ENCODE assay signal across 28 cellular contexts in genomic region chr1:212267460-212267859, GRCh38. TPM values are rescaled to one million over a fixed set of nuclear protein-coding genes. Genes with fewer than 3 reads are reported as not detected.
DNase-seq lines count a peak whose midpoint lies in the region; ATAC-seq, FAIRE-seq and TF ChIP-seq lines count a peak whose summit lies in the region.
"Had no signal": no experiment of that assay in that cellular context is flagged by ENCODE, and none has a peak within 500 bp of the region (broad histone marks: within the 10 kb centered on the region; RNA-seq: fewer than 3 reads in every experiment).

No MANE protein-coding gene starts in this region.

- H3K9me3 Mint-ChIP-seq in activated naive CD8-positive, alpha-beta T cell treated with anti-CD3 and anti-CD28 coated beads for 36 hours: no peaks in the 10 kb centered on the region
- H3K9me3 Mint-ChIP-seq: activated CD4-positive, alpha-beta T cell treated with anti-CD3 and anti-CD28 coated beads, Interleukin-2, amount 10 ng/mL, durations not matched to agents 24 days and 14 days; activated naive CD8-positive, alpha-beta T cell treated with anti-CD3 and anti-CD28 coated beads, Interleukin-2, amount 50 U/mL, for 24 hours; GM23338; naive thymus-derived CD8-positive, alpha-beta T cell; T-cell had no signal

- no peak overlapping the region for H2BK5ac ChIP-seq in H1 (ENCODE audit: low read depth, low read length)

- no peaks in the 10 kb centered on the region for H3K27me3 Mint-ChIP-seq in activated naive CD8-positive, alpha-beta T cell treated with anti-CD3 and anti-CD28 coated beads for 36 hours
- H3K27me3 Mint-ChIP-seq: activated naive CD8-positive, alpha-beta T cell treated with anti-CD3 and anti-CD28 coated beads, Interleukin-2, amount 50 U/mL, for 24 hours; T-cell had no signal

- no peak overlapping the region for H2AK5ac ChIP-seq in H1 (ENCODE audit: low read depth, low read length)

- no peak for TF ChIP-seq RAD21 in H1 (IDR thresholded peaks at IDR 0.05 in 1 of 2, conservative IDR thresholded peaks at IDR 0.05 in 1 of 2; ENCODE audit: low read depth in 2 of 2, low read length in 2 of 2)

- H3K79me1 ChIP-seq in H1 (ENCODE audit: low read depth, low read length): no peaks in the 10 kb centered on the region

- no peak overlapping the region for H3K18ac ChIP-seq in H1 (ENCODE audit: extremely low read depth, low read length)

- no peaks in the 10 kb centered on the region; the same call in 1 of the 2 replicates for H3K23me2 ChIP-seq in H1 (ENCODE audit: low read depth, low read length)

- H3K4me3 ChIP-seq in GM12865 (ENCODE audit: low read depth, low read length) (no peak overlapping the region), H1 (ENCODE audit: extremely low read depth in 1 of 4, insufficient read depth in 2 of 4, low read depth in 3 of 4, low read length in 4 of 4) (no peak overlapping the region), gastroesophageal sphincter (no peak overlapping the region)
- H3K4me3 ChIP-seq: GM23338, tibial artery had no signal

- CTCF ChIA-PET in H1 (lab: Charles Lee; ENCODE audit: partially characterized antibody): interaction anchor here (0.7 to 1.0 kb wide), 2 partner anchors 99 to 197 kb away, joined by 3 to 4 read pairs; no protein-coding TSS in a partner anchor

- H3K14ac ChIP-seq in H1 (ENCODE audit: insufficient read length): no peak overlapping the region

- no peak overlapping the region for H2BK20ac ChIP-seq in H1 (ENCODE audit: low read length)

- peaks cover 0 to 1% (median 0%) of the 10 kb centered on the region in 4 experiments; a peak in 1 of 7 replicates for H3K27me3 ChIP-seq in H1 (replicated peaks in 1 of 4; ENCODE audit: control insufficient read depth in 3 of 4, extremely low read depth in 1 of 4, insufficient read depth in 3 of 4, low read length in 3 of 4)
- H3K27me3 ChIP-seq in gastroesophageal sphincter: no peaks in the 10 kb centered on the region
- H3K27me3 ChIP-seq: tibial artery had no signal

- H4K8ac ChIP-seq in H1 (ENCODE audit: extremely low read depth, insufficient read depth, low read length): no peak overlapping the region

- no peaks in the 10 kb centered on the region for H4K20me1 ChIP-seq in H1 (replicated peaks in 1 of 2; ENCODE audit: control insufficient read depth in 1 of 2, insufficient read depth in 2 of 2, low read length in 2 of 2)

- no peak overlapping the region for H4K91ac ChIP-seq in H1 (replicated peaks; ENCODE audit: insufficient read length, low read length)

- H2BK12ac ChIP-seq in H1 (ENCODE audit: low read depth, low read length): no peak overlapping the region

- H3K9me3 ChIP-seq in H1 (ENCODE audit: insufficient read depth in 2 of 2, low read depth in 1 of 2, low read length in 1 of 2) (no peaks in the 10 kb centered on the region), gastroesophageal sphincter (no peaks in the 10 kb centered on the region)
- H3K9me3 ChIP-seq: tibial artery had no signal

- H3K23ac ChIP-seq in H1 (ENCODE audit: insufficient read length): no peak overlapping the region

- TF ChIP-seq CTCF in GM12865 (IDR thresholded peaks at IDR 0.05; ENCODE audit: insufficient read depth, low read depth, low read length, missing control alignments): no peak
- TF ChIP-seq CTCF in H1 (IDR thresholded peaks at IDR 0.05; ENCODE audit: control extremely low read depth in 1 of 3, insufficient read depth in 1 of 3, low read depth in 1 of 3, low read length in 3 of 3): no peak
- TF ChIP-seq CTCF in gastroesophageal sphincter (IDR thresholded peaks at IDR 0.05): no peak

- H3K27ac ChIP-seq in H1 (ENCODE audit: low read depth, low read length) (no peak overlapping the region), gastroesophageal sphincter (no peak overlapping the region)
- H3K27ac ChIP-seq: tibial artery had no signal

- no peaks in the 10 kb centered on the region for H3K79me2 ChIP-seq in H1 (ENCODE audit: control insufficient read depth in 1 of 2, insufficient read depth in 2 of 2, low read length in 2 of 2)

- DNase-seq in GM12865 (ENCODE audit: low read depth) (peak; percentile 31), H1 (ENCODE audit: low read depth in 1 of 2, low spot score in 2 of 2) (no peak)
- DNase-seq in activated naive CD8-positive, alpha-beta T cell treated with anti-CD3 and anti-CD28 coated beads for 36 hours: no peak
- DNase-seq: activated CD4-positive, alpha-beta T cell treated with anti-CD3 and anti-CD28 coated beads, Interleukin-2, amount 10 ng/mL, durations not matched to agents 24 days and 14 days; activated gamma-delta T cell; activated naive CD8-positive, alpha-beta T cell treated with anti-CD3 and anti-CD28 coated beads, Interleukin-2, amount 50 U/mL, for 24 hours; caudate nucleus; COR-L47; cortex of kidney; effector memory CD4-positive, alpha-beta T cell; GF-D8; hypothalamus; IMR-90; left colon; naive thymus-derived CD8-positive, alpha-beta T cell; NCI-H2107; NCI-H345; NCI-H774; right cardiac atrium; RPMI8226; stimulated activated CD8-positive, alpha-beta memory T cell treated with anti-CD3 and anti-CD28 coated beads, Interleukin-4, amount 100 ng/mL, for 48 hours; T-cell; tibial artery had no signal

- H3K9ac ChIP-seq in H1 (replicated peaks in 1 of 4; ENCODE audit: extremely low read depth in 1 of 4, low read depth in 3 of 4, low read length in 3 of 4): no peak overlapping the region

- no peak overlapping the region for H3K4me3 Mint-ChIP-seq in activated naive CD8-positive, alpha-beta T cell treated with anti-CD3 and anti-CD28 coated beads for 36 hours
- H3K4me3 Mint-ChIP-seq: activated CD4-positive, alpha-beta T cell treated with anti-CD3 and anti-CD28 coated beads, Interleukin-2, amount 10 ng/mL, durations not matched to agents 24 days and 14 days; activated naive CD8-positive, alpha-beta T cell treated with anti-CD3 and anti-CD28 coated beads, Interleukin-2, amount 50 U/mL, for 24 hours; GM23338; naive thymus-derived CD8-positive, alpha-beta T cell; T-cell had no signal

- H3K4me1 ChIP-seq in H1 (replicated peaks in 1 of 4; ENCODE audit: control insufficient read depth in 3 of 4, insufficient read depth in 4 of 4, low read length in 3 of 4): no peaks in the 10 kb centered on the region
- peaks cover 0 to 13% (median 5%) of the 10 kb centered on the region in 3 donors for H3K4me1 ChIP-seq in gastroesophageal sphincter
- H3K4me1 ChIP-seq: tibial artery had no signal

- no peak overlapping the region for H3K4ac ChIP-seq in H1 (replicated peaks; ENCODE audit: insufficient read length, low read depth, low read length)

- 79% methylated on average over 2 of the region's 2 CpGs; no CpG with 5 or more reads in 1 of the 2 experiments for WGBS in H1 (ENCODE audit: extremely low coverage in 1 of 2, insufficient coverage in 1 of 2, insufficient read length in 1 of 2, insufficient replicate concordance in 2 of 2, low coverage in 1 of 2, low lambda C conversion rate in 2 of 2, missing lambda C conversion rate in 1 of 2), 2 experiments
- 100% methylated on average over 1 to 2 of the region's 2 CpGs for WGBS in gastroesophageal sphincter (ENCODE audit: low coverage in 1 of 2), 2 donors

- no peak overlapping the region for H2BK120ac ChIP-seq in H1 (replicated peaks; ENCODE audit: low read depth, low read length)

- no peaks in the 10 kb centered on the region for H3K4me1 Mint-ChIP-seq in activated naive CD8-positive, alpha-beta T cell treated with anti-CD3 and anti-CD28 coated beads for 36 hours
- H3K4me1 Mint-ChIP-seq: activated naive CD8-positive, alpha-beta T cell treated with anti-CD3 and anti-CD28 coated beads, Interleukin-2, amount 50 U/mL, for 24 hours had no signal

- no peak overlapping the region for H2BK15ac ChIP-seq in H1 (ENCODE audit: low read length)

- POLR2A ChIA-PET in H1 (lab: Charles Lee; ENCODE audit: partially characterized antibody): no interaction called here

- peak; percentile 36 for FAIRE-seq in H1 (lab: Jason Lieb, UNC)

- TF ChIP-seq EP300 in H1 (IDR thresholded peaks at IDR 0.05; ENCODE audit: borderline replicate concordance in 1 of 2, low read depth in 2 of 2, low read length in 2 of 2) (no peak), gastroesophageal sphincter (IDR thresholded peaks at IDR 0.05) (no peak)

- no peak overlapping the region for H3K4me2 ChIP-seq in H1 (ENCODE audit: insufficient read depth in 1 of 2, low read depth in 2 of 2, low read length in 2 of 2)
- H3K4me2 ChIP-seq: GM23338 had no signal

- no peak overlapping the region for H4K5ac ChIP-seq in H1 (ENCODE audit: insufficient read length, low read depth, low read length)

- ATAC-seq in GM19395 (IDR thresholded peaks at IDR 0.05; ENCODE audit: unreplicated experiment): peak; percentile 62
- peak; percentile 70 for ATAC-seq in HG03103 (IDR thresholded peaks at IDR 0.05; ENCODE audit: low read depth, unreplicated experiment)
- ATAC-seq in gastroesophageal sphincter: no peak
- ATAC-seq in GM18867 (IDR thresholded peaks at IDR 0.05; ENCODE audit: unreplicated experiment): no peak
- ATAC-seq: activated naive CD8-positive, alpha-beta T cell treated with anti-CD3 and anti-CD28 coated beads, Interleukin-2, amount 50 U/mL, for 24 hours; GM23338; left colon; naive thymus-derived CD8-positive, alpha-beta T cell; right cardiac atrium; T-cell had no signal

- H3K36me3 Mint-ChIP-seq in activated naive CD8-positive, alpha-beta T cell treated with anti-CD3 and anti-CD28 coated beads for 36 hours: no peaks in the 10 kb centered on the region
- H3K36me3 Mint-ChIP-seq: naive thymus-derived CD8-positive, alpha-beta T cell; T-cell had no signal

- TF ChIP-seq POLR2A in H1 (IDR thresholded peaks at IDR 0.05; ENCODE audit: control extremely low read depth in 1 of 2, low read depth in 2 of 2, low read length in 2 of 2) (no peak), gastroesophageal sphincter (IDR thresholded peaks at IDR 0.05) (no peak)

- H3K36me3 ChIP-seq in H1 (ENCODE audit: control insufficient read depth in 2 of 4, insufficient read depth in 4 of 4, low read length in 3 of 4) (no peaks in the 10 kb centered on the region), gastroesophageal sphincter (no peaks in the 10 kb centered on the region)
- H3K36me3 ChIP-seq: tibial artery had no signal

- no peak overlapping the region for H3K56ac ChIP-seq in H1 (replicated peaks; ENCODE audit: insufficient read length, low read depth, low read length)

- no peak overlapping the region for H3K27ac Mint-ChIP-seq in activated naive CD8-positive, alpha-beta T cell treated with anti-CD3 and anti-CD28 coated beads for 36 hours
- H3K27ac Mint-ChIP-seq: activated CD4-positive, alpha-beta T cell treated with anti-CD3 and anti-CD28 coated beads, Interleukin-2, amount 10 ng/mL, durations not matched to agents 24 days and 14 days; activated naive CD8-positive, alpha-beta T cell treated with anti-CD3 and anti-CD28 coated beads, Interleukin-2, amount 50 U/mL, for 24 hours; GM23338; T-cell had no signal

- H2AFZ ChIP-seq in H1 (ENCODE audit: low read length): no peak overlapping the region
- H2AFZ ChIP-seq: GM23338 had no signal

RNA-seq across cellular contexts. Expression of gene PPP2R5A, which starts 17.8 kb away (rescaled TPM):
- 36.3 and 36.8 TPM in 2 replicates for total RNA-seq in H1 (2021; fragmentation: NEBNext Ultra II Directional; extraction: Animal tissue kit (Norgen Biotek cat#: 25700))
- polyA plus RNA-seq in H1 (2011; rRNA removed): 11.0 and 14.6 TPM in 2 replicates
- 18.0 TPM for polyA plus RNA-seq in H1 (2011; cell fraction: cytosol; rRNA removed)
- polyA plus RNA-seq in H1 (2011; cell fraction: nucleus; rRNA removed): 12.5 TPM
- 13.0 to 20.8 TPM (median 15.6 TPM) in 4 replicates for polyA plus RNA-seq in H1 (2012, experiment 1 of 2)
- polyA plus RNA-seq in H1 (2012, experiment 2 of 2): 5.5 TPM
- polyA plus RNA-seq in H1 (2013, experiment 1 of 2): 21.1 TPM
- 20.5 TPM for polyA plus RNA-seq in H1 (2013, experiment 2 of 2)
- polyA minus RNA-seq in H1 (2011; rRNA and poly(A)+ RNA removed): 8.4 and 9.0 TPM in 2 replicates
- 12.6 TPM for polyA minus RNA-seq in H1 (2011; cell fraction: cytosol; rRNA and poly(A)+ RNA removed)
- 17.1 TPM for polyA minus RNA-seq in H1 (2011; cell fraction: nucleus; rRNA and poly(A)+ RNA removed)
- 10 to 100 TPM; 32.9 to 34.3 TPM for total RNA-seq in activated naive CD8-positive, alpha-beta T cell treated with anti-CD3 and anti-CD28 coated beads for 36 hours
- 10 to 100 TPM; 43.2 to 88.9 (median 59.5) TPM for total RNA-seq in gastroesophageal sphincter

Comparison
In these comparisons a context has a peak if more than half of its experiments do, and no peak if none do; other contexts are left out.
1. ATAC-seq: peak in GM19395 (single experiment) and HG03103 (single experiment); none in gastroesophageal sphincter (single experiment) and GM18867 (single experiment).